In the genomic region with DNA sequence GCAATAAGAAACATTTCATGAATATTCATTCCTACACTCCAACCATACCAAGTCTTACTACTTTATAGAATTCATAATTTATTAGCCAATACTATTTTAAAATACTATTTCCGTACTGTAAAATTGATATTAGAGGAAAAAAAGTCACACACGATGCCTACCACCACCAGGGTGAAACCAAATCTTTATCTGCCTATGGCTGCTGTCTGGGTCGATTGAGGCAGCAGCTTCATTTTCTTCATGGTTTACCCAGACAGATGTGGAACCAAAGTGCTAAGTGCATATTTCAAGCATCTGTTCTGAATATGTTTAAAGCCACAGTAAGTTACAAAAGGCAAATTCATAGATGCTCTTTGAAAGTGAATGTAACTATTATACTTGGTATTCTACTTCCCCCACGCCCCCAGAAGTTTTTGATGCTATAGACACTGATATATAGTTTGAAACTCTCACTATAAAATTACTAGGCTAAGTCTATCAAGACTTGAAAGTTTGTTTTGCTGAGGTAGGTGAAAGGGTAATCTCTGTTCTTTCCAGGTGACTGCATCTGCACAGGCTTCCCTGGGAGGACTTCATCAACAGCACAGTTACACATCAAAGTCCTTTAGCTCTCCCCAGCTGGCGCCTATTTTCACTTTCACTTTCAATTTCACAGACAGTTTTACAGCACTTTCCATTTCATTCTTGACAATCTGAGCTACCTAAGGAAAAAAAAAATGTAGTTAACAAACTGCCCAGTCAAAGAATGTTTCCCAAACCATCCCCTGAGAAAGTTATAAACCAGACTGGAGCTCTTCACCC, we compare ENCODE assay signal across 8 cellular contexts.
DNase-seq lines count a peak whose midpoint lies in the region; ATAC-seq and TF ChIP-seq lines count a peak whose summit lies in the region.

No MANE protein-coding gene starts in this region.

- H3K4me3 Mint-ChIP-seq in central memory CD8-positive, alpha-beta T cell = peak overlapping the region; percentile 60

- TF ChIP-seq CTCF in thyroid gland (IDR thresholded peaks at IDR 0.05) = no peak

- H3K27me3 Mint-ChIP-seq in central memory CD8-positive, alpha-beta T cell = no peaks in the 10 kb centered on the region

- peak overlapping the region; percentile 62 for H3K27ac Mint-ChIP-seq in central memory CD8-positive, alpha-beta T cell (ENCODE audit: low read depth)

- intact Hi-C loops in thyroid gland (cut with DNase I) = no loop called here

- H3K4me1 Mint-ChIP-seq in central memory CD8-positive, alpha-beta T cell = peaks cover 11% of the 10 kb centered on the region

- no peak for TF ChIP-seq POLR2A in thyroid gland (IDR thresholded peaks at IDR 0.05)

- H3K36me3 Mint-ChIP-seq in central memory CD8-positive, alpha-beta T cell (ENCODE audit: insufficient read depth) = peaks cover 5% of the 10 kb centered on the region

- peak; percentile 48 for DNase-seq in AG08396 (ENCODE audit: low spot score)
- peak; percentile 26 for DNase-seq in T follicular helper cell (ENCODE audit: low read depth)
- peak in 1 of 2 donors; percentile 34 for DNase-seq in central memory CD8-positive, alpha-beta T cell (ENCODE audit: low spot score in 2 of 2)
- DNase-seq in thyroid gland = peak; percentile 57
- no peak for DNase-seq in SJCRH30

- H3K27me3 ChIP-seq in muscle layer of colon (ENCODE audit: control insufficient read depth in 1 of 2, insufficient read depth in 2 of 2, low read length in 2 of 2) (no peaks in the 10 kb centered on the region), thyroid gland (no peaks in the 10 kb centered on the region), SJCRH30 (no peaks in the 10 kb centered on the region)

- ATAC-seq in GM18868 (IDR thresholded peaks at IDR 0.05; ENCODE audit: unreplicated experiment) = peak; percentile 97
- ATAC-seq in HG03097 (IDR thresholded peaks at IDR 0.05; ENCODE audit: low FRiP score, unreplicated experiment) = peak; percentile 94
- ATAC-seq in central memory CD8-positive, alpha-beta T cell (replicated peaks; ENCODE audit: extremely low read depth, poor library complexity, severe bottlenecking) = peak; percentile 94

- H3K9me3 Mint-ChIP-seq in central memory CD8-positive, alpha-beta T cell = no peaks in the 10 kb centered on the region

- H3K4me1 ChIP-seq in muscle layer of colon (ENCODE audit: insufficient read depth, low read length) = no peaks in the 10 kb centered on the region
- H3K4me1 ChIP-seq in thyroid gland = peaks cover 0 to 6% of the 10 kb centered on the region in 2 donors
- no peaks in the 10 kb centered on the region for H3K4me1 ChIP-seq in SJCRH30

- H3K9me3 ChIP-seq in muscle layer of colon (ENCODE audit: low read length) (no peaks in the 10 kb centered on the region), thyroid gland (no peaks in the 10 kb centered on the region), SJCRH30 (replicated peaks) (no peaks in the 10 kb centered on the region)

- WGBS in thyroid gland, 2 donors = 68 to 69% methylated on average over 5 of the region's 5 CpGs

- H3K27ac ChIP-seq in muscle layer of colon (ENCODE audit: low read depth, low read length) (no peak overlapping the region), thyroid gland (peak overlapping the region in 1 of 3 donors; percentile 27), SJCRH30 (no peak overlapping the region)

- no peak overlapping the region for H3K9ac ChIP-seq in muscle layer of colon (ENCODE audit: low read length)

- H3K36me3 ChIP-seq in muscle layer of colon (ENCODE audit: insufficient read depth, low read length) = no peaks in the 10 kb centered on the region
- no peaks in the 10 kb centered on the region for H3K36me3 ChIP-seq in thyroid gland
- peaks cover 76% of the 10 kb centered on the region for H3K36me3 ChIP-seq in SJCRH30

- H3K4me3 ChIP-seq in muscle layer of colon (ENCODE audit: low read depth in 1 of 2, low read length in 2 of 2) (peak overlapping the region; percentile 0 to 50), thyroid gland (replicated peaks in 1 of 3) (peak overlapping the region in 1 of 3 donors; percentile 1), SJCRH30 (no peak overlapping the region)

Comparison
In these comparisons a context has a peak if more than half of its experiments do, and no peak if none do; other contexts are left out.
1. DNase-seq: peak in AG08396 (single experiment), T follicular helper cell (single experiment) and thyroid gland (2 of 2); none in SJCRH30 (0 of 2).
2. Peak in every context shown above with its lines, with median percentiles within 50 percentile points of each other: ATAC-seq.